ENCODE assay signal across 1 cellular context in the genomic region with DNA sequence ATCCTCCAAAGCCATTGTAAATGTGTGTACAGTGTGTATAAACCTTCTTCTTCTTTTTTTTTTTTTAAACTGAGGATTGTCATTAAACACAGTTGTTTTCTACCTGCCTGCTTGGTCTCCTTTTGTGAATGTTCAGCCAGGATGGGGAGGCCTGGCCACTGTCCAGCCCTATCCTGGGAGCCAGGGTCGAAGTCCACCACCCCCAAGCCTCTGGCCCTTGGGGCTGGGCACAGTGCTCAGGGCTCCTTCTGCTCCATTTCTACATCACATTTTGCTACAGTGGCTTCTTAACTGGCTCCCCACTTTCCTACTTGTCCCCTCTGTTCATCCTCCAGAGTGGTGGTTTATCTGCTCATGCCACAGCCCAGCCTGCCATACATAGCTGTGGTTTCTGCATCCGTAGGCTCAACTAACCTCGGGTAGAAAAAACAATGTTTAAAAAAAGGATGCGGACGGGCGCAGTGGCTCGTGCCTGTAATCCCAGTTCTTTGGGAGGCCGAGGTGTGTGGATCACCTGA.
A peak's percentile ranks its signal among the peaks of the same experiment; 100 is the strongest.
TF ChIP-seq lines count a peak whose summit lies in the region.

No MANE protein-coding gene starts in this region.

TF ChIP-seq in HepG2, 621 proteins besides CTCF, POLR2A, EP300 and RAD21 (continued from another document and continues in another):
- TF ChIP-seq, protein P1, sequence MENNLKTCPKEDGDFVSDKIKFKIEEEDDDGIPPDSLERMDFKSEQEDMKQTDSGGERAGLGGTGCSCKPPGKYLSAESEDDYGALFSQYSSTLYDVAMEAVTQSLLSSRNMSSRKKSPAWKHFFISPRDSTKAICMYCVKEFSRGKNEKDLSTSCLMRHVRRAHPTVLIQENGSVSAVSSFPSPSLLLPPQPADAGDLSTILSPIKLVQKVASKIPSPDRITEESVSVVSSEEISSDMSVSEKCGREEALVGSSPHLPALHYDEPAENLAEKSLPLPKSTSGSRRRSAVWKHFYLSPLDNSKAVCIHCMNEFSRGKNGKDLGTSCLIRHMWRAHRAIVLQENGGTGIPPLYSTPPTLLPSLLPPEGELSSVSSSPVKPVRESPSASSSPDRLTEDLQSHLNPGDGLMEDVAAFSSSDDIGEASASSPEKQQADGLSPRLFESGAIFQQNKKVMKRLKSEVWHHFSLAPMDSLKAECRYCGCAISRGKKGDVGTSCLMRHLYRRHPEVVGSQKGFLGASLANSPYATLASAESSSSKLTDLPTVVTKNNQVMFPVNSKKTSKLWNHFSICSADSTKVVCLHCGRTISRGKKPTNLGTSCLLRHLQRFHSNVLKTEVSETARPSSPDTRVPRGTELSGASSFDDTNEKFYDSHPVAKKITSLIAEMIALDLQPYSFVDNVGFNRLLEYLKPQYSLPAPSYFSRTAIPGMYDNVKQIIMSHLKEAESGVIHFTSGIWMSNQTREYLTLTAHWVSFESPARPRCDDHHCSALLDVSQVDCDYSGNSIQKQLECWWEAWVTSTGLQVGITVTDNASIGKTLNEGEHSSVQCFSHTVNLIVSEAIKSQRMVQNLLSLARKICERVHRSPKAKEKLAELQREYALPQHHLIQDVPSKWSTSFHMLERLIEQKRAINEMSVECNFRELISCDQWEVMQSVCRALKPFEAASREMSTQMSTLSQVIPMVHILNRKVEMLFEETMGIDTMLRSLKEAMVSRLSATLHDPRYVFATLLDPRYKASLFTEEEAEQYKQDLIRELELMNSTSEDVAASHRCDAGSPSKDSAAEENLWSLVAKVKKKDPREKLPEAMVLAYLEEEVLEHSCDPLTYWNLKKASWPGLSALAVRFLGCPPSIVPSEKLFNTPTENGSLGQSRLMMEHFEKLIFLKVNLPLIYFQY (CRISPR knock-in tag; IDR thresholded peaks at IDR 0.05; ENCODE audit: borderline replicate concordance) = 0 out of 2 replicates have a peak, but pooled peaks have one; percentile 18
- TF ChIP-seq POLR2G (IDR thresholded peaks at IDR 0.05; ENCODE audit: low read depth, low read length) (0 out of 2 replicates have a peak, but pooled peaks have one; percentile 28), ZNF660 (CRISPR knock-in tag; IDR thresholded peaks at IDR 0.05; ENCODE audit: borderline replicate concordance, low read depth) (no peak), HNF4A (CRISPR knock-in tag; IDR thresholded peaks at IDR 0.05) (peak; percentile 89), MATR3 (CRISPR knock-in tag; IDR thresholded peaks at IDR 0.05) (no peak), HOXA9 (CRISPR knock-in tag; IDR thresholded peaks at IDR 0.05; ENCODE audit: borderline replicate concordance) (no peak), PHF21A (CRISPR knock-in tag; IDR thresholded peaks at IDR 0.05) (peak; percentile 86), FOXJ3 (CRISPR knock-in tag; IDR thresholded peaks at IDR 0.05; ENCODE audit: borderline replicate concordance) (no peak), JDP2 (CRISPR knock-in tag; IDR thresholded peaks at IDR 0.05; ENCODE audit: borderline replicate concordance) (no peak), ZNF335 (CRISPR knock-in tag; IDR thresholded peaks at IDR 0.05) (no peak), NFATC3 (CRISPR knock-in tag; IDR thresholded peaks at IDR 0.05) (no peak), SATB2 (CRISPR knock-in tag; IDR thresholded peaks at IDR 0.05) (no peak), SRSF1 (optimal IDR thresholded peaks at IDR 0.05; ENCODE audit: low read depth, low read length) (no peak), MYC (CRISPR knock-in tag; IDR thresholded peaks at IDR 0.05; ENCODE audit: borderline replicate concordance) (0 out of 2 replicates have a peak, but pooled peaks have one; percentile 31), ZNF432 (CRISPR knock-in tag; IDR thresholded peaks at IDR 0.05; ENCODE audit: borderline replicate concordance) (no peak), ATM (IDR thresholded peaks at IDR 0.05; ENCODE audit: borderline replicate concordance) (no peak), ZFP1 (CRISPR knock-in tag; IDR thresholded peaks at IDR 0.05) (0 out of 2 replicates have a peak, but pooled peaks have one; percentile 54), SP4 (CRISPR knock-in tag; IDR thresholded peaks at IDR 0.05) (no peak), ATF3 (CRISPR knock-in tag; IDR thresholded peaks at IDR 0.05) (no peak), ETV6 (CRISPR knock-in tag; conservative IDR thresholded peaks at IDR 0.05) (no peak), MYPOP (CRISPR knock-in tag; IDR thresholded peaks at IDR 0.05) (no peak), ZNF646 (CRISPR knock-in tag; IDR thresholded peaks at IDR 0.05) (no peak), KDM4B (CRISPR knock-in tag; IDR thresholded peaks at IDR 0.05) (no peak), ZNF333 (CRISPR knock-in tag; IDR thresholded peaks at IDR 0.05; ENCODE audit: borderline replicate concordance) (no peak), ZNF770 (CRISPR knock-in tag; IDR thresholded peaks at IDR 0.05) (no peak), KMT2B (CRISPR knock-in tag; IDR thresholded peaks at IDR 0.05) (no peak), ZNF343 (CRISPR knock-in tag; IDR thresholded peaks at IDR 0.05) (no peak), ADNP (CRISPR knock-in tag; IDR thresholded peaks at IDR 0.05) (no peak), ZNF816 (CRISPR knock-in tag; IDR thresholded peaks at IDR 0.05; ENCODE audit: borderline replicate concordance) (0 out of 2 replicates have a peak, but pooled peaks have one; percentile 32), SUZ12 (IDR thresholded peaks at IDR 0.05; ENCODE audit: low read depth, low read length) (no peak), AKNA (CRISPR knock-in tag; IDR thresholded peaks at IDR 0.05; ENCODE audit: borderline replicate concordance) (no peak), ZNF430 (CRISPR knock-in tag; IDR thresholded peaks at IDR 0.05) (no peak)
- TF ChIP-seq, protein P2, sequence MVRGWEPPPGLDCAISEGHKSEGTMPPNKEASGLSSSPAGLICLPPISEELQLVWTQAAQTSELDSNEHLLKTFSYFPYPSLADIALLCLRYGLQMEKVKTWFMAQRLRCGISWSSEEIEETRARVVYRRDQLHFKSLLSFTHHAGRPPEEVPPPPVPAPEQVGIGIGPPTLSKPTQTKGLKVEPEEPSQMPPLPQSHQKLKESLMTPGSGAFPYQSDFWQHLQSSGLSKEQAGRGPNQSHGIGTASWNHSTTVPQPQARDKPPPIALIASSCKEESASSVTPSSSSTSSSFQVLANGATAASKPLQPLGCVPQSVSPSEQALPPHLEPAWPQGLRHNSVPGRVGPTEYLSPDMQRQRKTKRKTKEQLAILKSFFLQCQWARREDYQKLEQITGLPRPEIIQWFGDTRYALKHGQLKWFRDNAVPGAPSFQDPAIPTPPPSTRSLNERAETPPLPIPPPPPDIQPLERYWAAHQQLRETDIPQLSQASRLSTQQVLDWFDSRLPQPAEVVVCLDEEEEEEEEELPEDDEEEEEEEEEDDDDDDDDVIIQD (CRISPR knock-in tag; IDR thresholded peaks at IDR 0.05; ENCODE audit: low read depth) = 0 out of 2 replicates have a peak, but pooled peaks have one; percentile 32
- TF ChIP-seq, protein P3, sequence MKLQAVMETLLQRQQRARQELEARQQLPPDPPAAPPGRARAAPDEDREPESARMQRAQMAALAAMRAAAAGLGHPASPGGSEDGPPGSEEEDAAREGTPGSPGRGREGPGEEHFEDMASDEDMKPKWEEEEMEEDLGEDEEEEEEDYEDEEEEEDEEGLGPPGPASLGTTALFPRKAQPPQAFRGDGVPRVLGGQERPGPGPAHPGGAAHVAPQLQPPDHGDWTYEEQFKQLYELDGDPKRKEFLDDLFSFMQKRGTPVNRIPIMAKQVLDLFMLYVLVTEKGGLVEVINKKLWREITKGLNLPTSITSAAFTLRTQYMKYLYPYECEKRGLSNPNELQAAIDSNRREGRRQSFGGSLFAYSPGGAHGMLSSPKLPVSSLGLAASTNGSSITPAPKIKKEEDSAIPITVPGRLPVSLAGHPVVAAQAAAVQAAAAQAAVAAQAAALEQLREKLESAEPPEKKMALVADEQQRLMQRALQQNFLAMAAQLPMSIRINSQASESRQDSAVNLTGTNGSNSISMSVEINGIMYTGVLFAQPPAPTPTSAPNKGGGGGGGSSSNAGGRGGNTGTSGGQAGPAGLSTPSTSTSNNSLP (IDR thresholded peaks at IDR 0.05; ENCODE audit: low read depth, low read length) = no peak
